In the genomic region with DNA sequence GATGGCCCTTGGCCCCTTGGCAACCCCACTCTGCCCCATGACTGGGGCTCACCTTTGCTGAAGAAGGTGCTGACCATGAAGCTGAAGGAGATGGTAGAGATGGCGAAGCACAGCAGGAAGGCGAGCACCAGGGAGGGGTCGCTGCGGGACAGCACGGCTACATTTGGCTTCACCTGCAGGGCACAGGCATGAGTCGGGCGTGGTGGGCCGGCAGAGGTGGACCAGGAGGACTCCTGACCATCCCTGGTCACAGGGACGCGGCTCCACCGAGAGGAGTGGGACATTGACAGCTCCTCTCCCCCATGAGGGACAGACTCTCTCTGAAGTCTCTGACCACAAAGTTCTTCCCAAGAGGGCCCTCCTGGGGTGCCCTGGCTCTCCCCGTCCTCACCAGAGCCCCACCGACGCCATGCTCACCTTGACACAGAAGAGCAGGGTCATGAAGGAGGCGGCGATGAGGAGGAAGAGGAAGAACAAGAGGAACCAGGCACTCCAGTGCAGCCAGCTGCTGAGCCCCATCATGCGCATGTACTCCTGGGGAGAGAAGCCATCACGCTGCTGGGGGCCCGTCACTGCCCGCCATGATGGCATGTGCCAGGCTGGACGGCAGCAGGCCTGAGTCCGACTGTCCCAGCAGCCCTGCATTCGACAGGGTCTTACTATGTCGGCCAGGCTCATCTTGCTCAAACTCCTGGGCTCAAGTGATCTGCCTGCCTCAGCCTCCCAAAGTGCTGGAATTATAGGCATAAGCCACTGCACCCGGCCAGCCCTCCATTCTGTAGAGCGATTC, we compare ENCODE assay signal across 19 cellular contexts. TPM values are rescaled to one million over a fixed set of nuclear protein-coding genes. Genes with fewer than 3 reads are reported as not detected.
DNase-seq lines count a peak whose midpoint lies in the region; ATAC-seq and TF ChIP-seq lines count a peak whose summit lies in the region.
"Had no signal": no experiment of that assay in that cellular context is flagged by ENCODE, and none has a peak within 500 bp of the region (broad histone marks: within the 10 kb centered on the region; RNA-seq: fewer than 3 reads in every experiment).

No MANE protein-coding gene starts in this region.

- no peak for DNase-seq in right cardiac atrium
- no peak for DNase-seq in left ventricle myocardium superior
- DNase-seq in natural killer cell treated with Interleukin-12 subunit alpha and Interleukin-12 subunit beta and Interleukin-15 and Interleukin-18, amount 100 ng/mL, for 72 hours (ENCODE audit: low spot score) = no peak
- DNase-seq in thyroid gland = no peak
- no peak for DNase-seq in aorta
- no peak for DNase-seq in DMS153 treated with DMSO at 0.1 percent for 48 hours (lab: John Stamatoyannopoulos, UW; ENCODE audit: unreplicated experiment)
- DNase-seq in NCI-H146 treated with DMSO at 0.1 percent for 48 hours (lab: John Stamatoyannopoulos, UW; ENCODE audit: unreplicated experiment) = no peak
- DNase-seq in activated CD8-positive, alpha-beta T cell treated with anti-CD3 and anti-CD28 coated beads for 36 hours = no peak
- DNase-seq: 8988T; Calu3; CD4-positive, alpha-beta memory T cell; DMS53; DND-41; EL had no signal

- H3K9me3 Mint-ChIP-seq in natural killer cell treated with Interleukin-12 subunit alpha and Interleukin-12 subunit beta and Interleukin-15 and Interleukin-18, amount 100 ng/mL, for 72 hours = no peaks in the 10 kb centered on the region
- H3K9me3 Mint-ChIP-seq in activated CD8-positive, alpha-beta T cell treated with anti-CD3 and anti-CD28 coated beads for 36 hours = no peaks in the 10 kb centered on the region
- H3K9me3 Mint-ChIP-seq: CD14-positive monocyte; CD4-positive, alpha-beta memory T cell; GM23338 had no signal

- H3K4me3 ChIP-seq in right cardiac atrium (ENCODE audit: low read length) (no peak overlapping the region), thyroid gland (replicated peaks in 1 of 3) (no peak overlapping the region), aorta (ENCODE audit: low read length in 2 of 2) (no peak overlapping the region)
- H3K4me3 ChIP-seq: BLaER1, GM12878, GM23338, HAP-1 had no signal

- peaks cover 0 to 14% of the 10 kb centered on the region in 2 donors for H3K36me3 ChIP-seq in thyroid gland
- peaks cover 0 to 1% of the 10 kb centered on the region in 2 donors for H3K36me3 ChIP-seq in aorta (ENCODE audit: control insufficient read depth in 1 of 2, insufficient read depth in 2 of 2, low read length in 1 of 2)

- no peak overlapping the region for H3K27ac Mint-ChIP-seq in natural killer cell treated with Interleukin-12 subunit alpha and Interleukin-12 subunit beta and Interleukin-15 and Interleukin-18, amount 100 ng/mL, for 72 hours
- H3K27ac Mint-ChIP-seq in activated CD8-positive, alpha-beta T cell treated with anti-CD3 and anti-CD28 coated beads for 36 hours = no peak overlapping the region
- H3K27ac Mint-ChIP-seq: CD14-positive monocyte; CD4-positive, alpha-beta memory T cell; GM23338 had no signal

- no peaks in the 10 kb centered on the region for H3K4me1 ChIP-seq in right cardiac atrium (ENCODE audit: control insufficient read depth, insufficient read depth, low read length)
- H3K4me1 ChIP-seq in thyroid gland = peaks cover 11 to 13% of the 10 kb centered on the region in 2 donors
- H3K4me1 ChIP-seq in aorta (ENCODE audit: control insufficient read depth in 1 of 2, insufficient read depth in 2 of 2, low read length in 2 of 2) = no peaks in the 10 kb centered on the region
- H3K4me1 ChIP-seq: HAP-1 had no signal

- intact Hi-C loops in right cardiac atrium (cut with DNase I) (no loop called here), left ventricle myocardium superior (cut with micrococcal nuclease) (no loop called here), thyroid gland (cut with DNase I) (no loop called here), aorta (cut with DNase I) (no loop called here)
- intact Hi-C loops in activated CD8-positive, alpha-beta T cell treated with anti-CD3 and anti-CD28 coated beads for 36 hours (cut with micrococcal nuclease) = no loop called here

- H3K4me1 Mint-ChIP-seq in natural killer cell treated with Interleukin-12 subunit alpha and Interleukin-12 subunit beta and Interleukin-15 and Interleukin-18, amount 100 ng/mL, for 72 hours (ENCODE audit: low read depth in 2 of 2) = no peaks in the 10 kb centered on the region
- H3K4me1 Mint-ChIP-seq in activated CD8-positive, alpha-beta T cell treated with anti-CD3 and anti-CD28 coated beads for 36 hours (ENCODE audit: low read depth) = no peaks in the 10 kb centered on the region
- H3K4me1 Mint-ChIP-seq: CD14-positive monocyte; CD4-positive, alpha-beta memory T cell had no signal

- no peaks in the 10 kb centered on the region for H3K27me3 Mint-ChIP-seq in natural killer cell treated with Interleukin-12 subunit alpha and Interleukin-12 subunit beta and Interleukin-15 and Interleukin-18, amount 100 ng/mL, for 72 hours
- H3K27me3 Mint-ChIP-seq in activated CD8-positive, alpha-beta T cell treated with anti-CD3 and anti-CD28 coated beads for 36 hours = no peaks in the 10 kb centered on the region
- H3K27me3 Mint-ChIP-seq: CD4-positive, alpha-beta memory T cell had no signal

- H3K27me3 ChIP-seq in right cardiac atrium (ENCODE audit: control insufficient read depth, insufficient read depth) (no peaks in the 10 kb centered on the region), thyroid gland (no peaks in the 10 kb centered on the region), aorta (ENCODE audit: control insufficient read depth in 1 of 2, insufficient read depth in 2 of 2, low read length in 1 of 2) (no peaks in the 10 kb centered on the region)
- H3K27me3 ChIP-seq: BLaER1 had no signal

- no peak overlapping the region for H3K4me3 Mint-ChIP-seq in natural killer cell treated with Interleukin-12 subunit alpha and Interleukin-12 subunit beta and Interleukin-15 and Interleukin-18, amount 100 ng/mL, for 72 hours
- no peak overlapping the region for H3K4me3 Mint-ChIP-seq in activated CD8-positive, alpha-beta T cell treated with anti-CD3 and anti-CD28 coated beads for 36 hours
- H3K4me3 Mint-ChIP-seq: CD14-positive monocyte; CD4-positive, alpha-beta memory T cell; GM23338 had no signal

- POLR2A ChIA-PET in activated CD8-positive, alpha-beta T cell treated with anti-CD3 and anti-CD28 coated beads for 36 hours (lab: Charles Lee) = no interaction called here

- ATAC-seq in right cardiac atrium (peak; percentile 16 to 29), left ventricle myocardium superior (no peak), aorta (ENCODE audit: low FRiP score) (peak; percentile 29)
- ATAC-seq in natural killer cell treated with Interleukin-12 subunit alpha and Interleukin-12 subunit beta and Interleukin-15 and Interleukin-18, amount 100 ng/mL, for 72 hours = peak; percentile 36 to 44
- no peak for ATAC-seq in activated CD8-positive, alpha-beta T cell treated with anti-CD3 and anti-CD28 coated beads for 36 hours
- ATAC-seq: GM12878, GM23338 had no signal

- H3K9me3 ChIP-seq in right cardiac atrium (ENCODE audit: control insufficient read depth, low read length) = no peaks in the 10 kb centered on the region
- H3K9me3 ChIP-seq in thyroid gland = no peaks in the 10 kb centered on the region
- H3K9me3 ChIP-seq in aorta (ENCODE audit: control insufficient read depth, low read length) = no peaks in the 10 kb centered on the region
- H3K9me3 ChIP-seq: BLaER1, HAP-1 had no signal

- WGBS in right cardiac atrium = 91% methylated on average over 26 of the region's 26 CpGs
- 92 to 98% methylated on average over 17 to 18 of the region's 26 CpGs for WGBS in thyroid gland, 2 donors
- 90 to 93% methylated on average over 25 to 26 of the region's 26 CpGs for WGBS in aorta, 2 donors

- TF ChIP-seq POLR2A in thyroid gland (IDR thresholded peaks at IDR 0.05) = no peak

- no peak overlapping the region for H3K27ac ChIP-seq in right cardiac atrium (ENCODE audit: low read length)
- H3K27ac ChIP-seq in thyroid gland = peak overlapping the region; percentile 58 to 81 (median 71)
- H3K27ac ChIP-seq in aorta (ENCODE audit: low read depth in 1 of 2, low read length in 2 of 2) = no peak overlapping the region
- H3K27ac ChIP-seq: BLaER1 had no signal

- CTCF ChIA-PET in activated CD8-positive, alpha-beta T cell treated with anti-CD3 and anti-CD28 coated beads for 36 hours (lab: Charles Lee) = no interaction called here

- no peaks in the 10 kb centered on the region for H3K36me3 Mint-ChIP-seq in natural killer cell treated with Interleukin-12 subunit alpha and Interleukin-12 subunit beta and Interleukin-15 and Interleukin-18, amount 100 ng/mL, for 72 hours
- H3K36me3 Mint-ChIP-seq in activated CD8-positive, alpha-beta T cell treated with anti-CD3 and anti-CD28 coated beads for 36 hours (ENCODE audit: low read depth) = no peaks in the 10 kb centered on the region
- H3K36me3 Mint-ChIP-seq: CD14-positive monocyte had no signal

- no peak for TF ChIP-seq CTCF in thyroid gland (IDR thresholded peaks at IDR 0.05)
- no peak for TF ChIP-seq CTCF in activated CD8-positive, alpha-beta T cell treated with anti-CD3 and anti-CD28 coated beads for 36 hours (IDR thresholded peaks at IDR 0.05)

RNA-seq across cellular contexts. Expression of gene ABCA3, which starts 23.1 kb away (rescaled TPM):
- total RNA-seq in right cardiac atrium (10 to 100 TPM in 1 of 4 donors, 1 to 10 TPM in 3; 7.7 to 11.3 (median 8.5) TPM), left ventricle myocardium superior (7.7 TPM), thyroid gland (10 to 100 TPM; 36.5 to 66.7 (median 60.4) TPM), aorta (10 to 100 TPM; 11.7 to 19.3 TPM)
- polyA plus RNA-seq in right cardiac atrium (6.9 TPM), aorta (1 to 10 TPM; 2.6 to 7.6 TPM)
- total RNA-seq in natural killer cell treated with Interleukin-12 subunit alpha and Interleukin-12 subunit beta and Interleukin-15 and Interleukin-18, amount 100 ng/mL, for 72 hours = 10 to 100 TPM in 1 of 2 donors, 1 to 10 TPM in 1; 7.3 to 14.9 TPM
- total RNA-seq in activated CD8-positive, alpha-beta T cell treated with anti-CD3 and anti-CD28 coated beads for 36 hours = 1 to 10 TPM; 2.9 to 3.6 TPM

RNA-seq across cellular contexts. Expression of gene RNPS1, which starts 49.5 kb away (rescaled TPM):
- total RNA-seq in right cardiac atrium (100 to 1,000 TPM; 103 to 114 (median 110) TPM), left ventricle myocardium superior (113 TPM), thyroid gland (100 to 1,000 TPM; 127 to 158 (median 141) TPM), aorta (10 to 100 TPM; 95.5 to 98.4 TPM)
- polyA plus RNA-seq in right cardiac atrium (105 TPM), aorta (100 to 1,000 TPM in 1 of 2 donors, 10 to 100 TPM in 1; 96.4 to 101 TPM)
- 100 to 1,000 TPM; 256 to 334 TPM for total RNA-seq in natural killer cell treated with Interleukin-12 subunit alpha and Interleukin-12 subunit beta and Interleukin-15 and Interleukin-18, amount 100 ng/mL, for 72 hours
- 100 to 1,000 TPM; 334 to 358 TPM for total RNA-seq in activated CD8-positive, alpha-beta T cell treated with anti-CD3 and anti-CD28 coated beads for 36 hours

Comparison
In these comparisons a context has a peak if more than half of its experiments do, and no peak if none do; other contexts are left out.
1. ATAC-seq: peak in right cardiac atrium (2 of 2), natural killer cell treated with Interleukin-12 subunit alpha and Interleukin-12 subunit beta and Interleukin-15 and Interleukin-18, amount 100 ng/mL, for 72 hours (2 of 2) and aorta (single experiment); none in left ventricle myocardium superior (single experiment) and activated CD8-positive, alpha-beta T cell treated with anti-CD3 and anti-CD28 coated beads for 36 hours (single experiment).
2. H3K27ac ChIP-seq: peak in thyroid gland (3 of 3); none in right cardiac atrium (single experiment) and aorta (0 of 2).